ENCODE assay signal across 31 cellular contexts in genomic region chr12:1872448-1872847, GRCh38. TPM values are rescaled to one million over a fixed set of nuclear protein-coding genes. Genes with fewer than 3 reads are reported as not detected.
"Had no signal": no experiment of that assay in that cellular context is flagged by ENCODE, and none has a peak within 500 bp of the region (broad histone marks: within the 10 kb centered on the region; RNA-seq: fewer than 3 reads in every experiment).

No MANE protein-coding gene starts in this region.

- H3K4me1 Mint-ChIP-seq: activated CD4-positive, alpha-beta T cell treated with anti-CD3 and anti-CD28 coated beads for 36 hours; activated naive CD4-positive, alpha-beta T cell treated with anti-CD3 and anti-CD28 coated beads, Interleukin-2, amount 10 ng/mL, durations not matched to agents 7 days and 5 days; activated naive CD8-positive, alpha-beta T cell treated with anti-CD3 and anti-CD28 coated beads, Interleukin-2, amount 10 ng/mL, durations not matched to agents 7 days and 5 days; nephron; stimulated activated naive B cell treated with anti-CD40 and anti-IgM and Interleukin-4, amounts not matched to agents 10 μg/mL and 1 μg/mL and 100 μg/mL, for 72 hours; T-cell had no signal

- H3K36me3 Mint-ChIP-seq: activated naive CD4-positive, alpha-beta T cell treated with anti-CD3 and anti-CD28 coated beads, Interleukin-2, amount 10 ng/mL, durations not matched to agents 7 days and 5 days; activated naive CD8-positive, alpha-beta T cell treated with anti-CD3 and anti-CD28 coated beads, Interleukin-2, amount 10 ng/mL, durations not matched to agents 7 days and 5 days; stimulated activated naive B cell treated with anti-CD40 and anti-IgM and Interleukin-4, amounts not matched to agents 10 μg/mL and 1 μg/mL and 100 μg/mL, for 72 hours had no signal

- H3K27ac Mint-ChIP-seq: activated CD4-positive, alpha-beta T cell treated with anti-CD3 and anti-CD28 coated beads for 36 hours; activated naive CD4-positive, alpha-beta T cell treated with anti-CD3 and anti-CD28 coated beads, Interleukin-2, amount 10 ng/mL, durations not matched to agents 7 days and 5 days; activated naive CD8-positive, alpha-beta T cell treated with anti-CD3 and anti-CD28 coated beads, Interleukin-2, amount 10 ng/mL, durations not matched to agents 7 days and 5 days; activated T-cell treated with anti-CD3 and anti-CD28 coated beads, Interleukin-2, amount 50 U/mL, for 72 hours; nephron; stimulated activated naive B cell treated with anti-CD40 and anti-IgM and Interleukin-4, amounts not matched to agents 10 μg/mL and 1 μg/mL and 100 μg/mL, for 72 hours; T-cell had no signal

- DNase-seq: activated CD4-positive, alpha-beta T cell treated with anti-CD3 and anti-CD28 coated beads for 36 hours; activated CD4-positive, alpha-beta T cell treated with anti-CD3 and anti-CD28 coated beads, Interleukin-2, amount 50 U/mL, for 4 hours; activated CD4-positive, CD25-positive, alpha-beta regulatory T cell; activated naive CD4-positive, alpha-beta T cell treated with anti-CD3 and anti-CD28 coated beads, Interleukin-2, amount 10 ng/mL, durations not matched to agents 7 days and 5 days; activated naive CD8-positive, alpha-beta T cell treated with anti-CD3 and anti-CD28 coated beads, Interleukin-2, amount 10 ng/mL, durations not matched to agents 7 days and 5 days; activated T-cell treated with anti-CD3 and anti-CD28 coated beads for 4 hours; activated T-cell treated with anti-CD3 and anti-CD28 coated beads, Interleukin-2, amount 50 U/mL, for 72 hours; caudate nucleus; dermis blood vessel endothelial cell; effector CD8-positive, alpha-beta T cell; esophagus squamous epithelium; foreskin melanocyte; left ventricle myocardium inferior; mucosa of descending colon; ovary; retina; sigmoid colon; small intestine; stimulated activated CD4-positive, alpha-beta T cell treated with anti-CD3 and anti-CD28 coated beads, Interleukin-4, amount 100 ng/mL, for 24 hours; stimulated activated naive B cell treated with anti-CD40 and anti-IgM and Interleukin-4, amounts not matched to agents 10 μg/mL and 1 μg/mL and 100 μg/mL, for 72 hours; stomach; T-cell; thyroid gland; upper lobe of right lung had no signal

- ATAC-seq: activated CD4-positive, alpha-beta T cell treated with anti-CD3 and anti-CD28 coated beads for 36 hours; activated T-cell treated with anti-CD3 and anti-CD28 coated beads, Interleukin-2, amount 50 U/mL, for 72 hours; mucosa of descending colon; stimulated activated naive B cell treated with anti-CD40 and anti-IgM and Interleukin-4, amounts not matched to agents 10 μg/mL and 1 μg/mL and 100 μg/mL, for 72 hours; T-cell; upper lobe of right lung had no signal

- H3K4me3 Mint-ChIP-seq: activated CD4-positive, alpha-beta T cell treated with anti-CD3 and anti-CD28 coated beads for 36 hours; activated naive CD4-positive, alpha-beta T cell treated with anti-CD3 and anti-CD28 coated beads, Interleukin-2, amount 10 ng/mL, durations not matched to agents 7 days and 5 days; activated naive CD8-positive, alpha-beta T cell treated with anti-CD3 and anti-CD28 coated beads, Interleukin-2, amount 10 ng/mL, durations not matched to agents 7 days and 5 days; activated T-cell treated with anti-CD3 and anti-CD28 coated beads, Interleukin-2, amount 50 U/mL, for 72 hours; nephron; stimulated activated naive B cell treated with anti-CD40 and anti-IgM and Interleukin-4, amounts not matched to agents 10 μg/mL and 1 μg/mL and 100 μg/mL, for 72 hours; T-cell had no signal

RNA-seq across cellular contexts. Expression of gene CACNA2D4, which starts 46.0 kb away (rescaled TPM):
- total RNA-seq: lung microvascular endothelial cell had no signal

RNA-seq across cellular contexts. Expression of gene LRTM2, which starts 52.1 kb away (rescaled TPM):
- total RNA-seq: activated CD4-positive, alpha-beta T cell treated with anti-CD3 and anti-CD28 coated beads for 36 hours; activated naive CD8-positive, alpha-beta T cell treated with anti-CD3 and anti-CD28 coated beads, Interleukin-2, amount 10 ng/mL, durations not matched to agents 7 days and 5 days; astrocyte; dermis blood vessel endothelial cell; esophagus squamous epithelium; glomerular endothelial cell; left ventricle myocardium inferior; lung microvascular endothelial cell; mesenteric fat pad; mucosa of descending colon; ovary; prostate gland; stomach; T-cell; T-helper 2 cell treated with Interferon-gamma antibody and Interleukin-4, amounts not matched to agents 100 ng/mL and 5 ng/mL, for 36 hours; thyroid gland; upper lobe of right lung had no signal
